1 cellular context compared by ENCODE assay signal in genomic region chr18:58980991-58981390, GRCh38.
TF ChIP-seq lines count a peak whose summit lies in the region.

No MANE protein-coding gene starts in this region.

TF ChIP-seq in IMR-90, 13 proteins besides CTCF, POLR2A, EP300 and RAD21 (continued from another document):
- TF ChIP-seq RCOR1 (IDR thresholded peaks at IDR 0.05; ENCODE audit: insufficient replicate concordance, low read length) (no peak), ELK1 (IDR thresholded peaks at IDR 0.05; ENCODE audit: borderline replicate concordance, low read depth, low read length) (no peak), MXI1 (IDR thresholded peaks at IDR 0.05; ENCODE audit: borderline replicate concordance, low read depth, low read length) (no peak), MAZ (IDR thresholded peaks at IDR 0.05; ENCODE audit: borderline replicate concordance, low read depth, low read length) (no peak), USF2 (IDR thresholded peaks at IDR 0.05; ENCODE audit: low read depth, low read length) (no peak), SMC3 (IDR thresholded peaks at IDR 0.05; ENCODE audit: low read depth, low read length) (no peak), RFX5 (IDR thresholded peaks at IDR 0.05; ENCODE audit: low read depth, low read length) (no peak), FOS (IDR thresholded peaks at IDR 0.05; ENCODE audit: low read depth, low read length) (no peak), CEBPB (IDR thresholded peaks at IDR 0.05; ENCODE audit: low read depth, low read length) (no peak), MAFK (IDR thresholded peaks at IDR 0.05; ENCODE audit: low read depth, low read length) (no peak), CHD1 (IDR thresholded peaks at IDR 0.05; ENCODE audit: low read depth, low read length) (no peak), BHLHE40 (IDR thresholded peaks at IDR 0.05; ENCODE audit: low read depth, low read length) (no peak)
